Comparison of ENCODE assay signal across 7 cellular contexts in genomic region chr9:127972316-127972871, GRCh38. TPM values are rescaled to one million over a fixed set of nuclear protein-coding genes. Genes with fewer than 3 reads are reported as not detected.
DNase-seq lines count a peak whose midpoint lies in the region; ATAC-seq, FAIRE-seq and TF ChIP-seq lines count a peak whose summit lies in the region.

No MANE protein-coding gene starts in this region.

- ATAC-seq in GM12878 (no peak), lung (ENCODE audit: insufficient read depth, low FRiP score) (no peak), GM19395 (IDR thresholded peaks at IDR 0.05; ENCODE audit: unreplicated experiment) (no peak)

- H3K9ac ChIP-seq in OCI-LY1 (ENCODE audit: low read length) (peak overlapping the region; percentile 44; the same call in 1 of the 2 replicates), GM12878 (ENCODE audit: control insufficient read depth, insufficient read depth, low read length) (no peak overlapping the region)

- H3K4me1 ChIP-seq in OCI-LY1 (ENCODE audit: insufficient read depth, low read length, severe bottlenecking) (peaks cover 100% of the 10 kb centered on the region), GM12878 (ENCODE audit: control insufficient read depth, insufficient read depth, low read length) (peaks cover 61% of the 10 kb centered on the region), lung (ENCODE audit: control insufficient read depth in 2 of 2, insufficient read depth in 2 of 2, low read length in 2 of 2) (peaks cover 21 to 55% of the 10 kb centered on the region in 2 donors)

- H3K79me2 ChIP-seq in OCI-LY1 (ENCODE audit: insufficient read depth, low read length): peaks cover 65% of the 10 kb centered on the region
- H3K79me2 ChIP-seq in GM12878 (ENCODE audit: control insufficient read depth, insufficient read depth, low read length): peaks cover 57% of the 10 kb centered on the region

- H3K27me3 ChIP-seq in OCI-LY1 (ENCODE audit: insufficient read depth, low read length) (no peaks in the 10 kb centered on the region), GM12878 (replicated peaks in 1 of 2; ENCODE audit: control insufficient read depth in 2 of 2, insufficient read depth in 2 of 2, low read length in 1 of 2) (no peaks in the 10 kb centered on the region), lung (ENCODE audit: control insufficient read depth, insufficient read depth) (no peaks in the 10 kb centered on the region)

- no peak for TF ChIP-seq RAD21 in GM12878 (IDR thresholded peaks at IDR 0.05; ENCODE audit: insufficient read depth, low read depth, low read length)

- no peak for TF ChIP-seq CTCF in OCI-LY1 (IDR thresholded peaks at IDR 0.05; ENCODE audit: low read length)
- TF ChIP-seq CTCF in GM12878 (IDR thresholded peaks at IDR 0.05 in 2 of 3, conservative IDR thresholded peaks at IDR 0.05 in 1 of 3; ENCODE audit: control insufficient read depth in 2 of 3, extremely low read depth in 1 of 3, insufficient read depth in 1 of 3, low read depth in 3 of 3, low read length in 3 of 3): no peak
- TF ChIP-seq CTCF in lung (IDR thresholded peaks at IDR 0.05; ENCODE audit: control extremely low read depth, extremely low read depth): no peak

- H2AFZ ChIP-seq in OCI-LY1 (ENCODE audit: low read length) (no peak overlapping the region), GM12878 (ENCODE audit: control insufficient read depth, low read depth, low read length) (no peak overlapping the region)

- in situ Hi-C loops in GM12878 (cut with MboI): no loop called here

- H3K36me3 ChIP-seq in OCI-LY1 (ENCODE audit: insufficient read depth, low read length): peaks cover 16% of the 10 kb centered on the region
- peaks cover 3% of the 10 kb centered on the region in 2 experiments; a peak in 2 of 4 replicates for H3K36me3 ChIP-seq in GM12878 (ENCODE audit: control insufficient read depth in 2 of 2, insufficient read depth in 2 of 2, low read length in 1 of 2)
- no peaks in the 10 kb centered on the region for H3K36me3 ChIP-seq in lung (ENCODE audit: control insufficient read depth in 2 of 2, insufficient read depth in 2 of 2, low read length in 2 of 2)

- TF ChIP-seq POLR2A in GM12878 (IDR thresholded peaks at IDR 0.05; ENCODE audit: low read depth, low read length): no peak

- DNase-seq in GM12878 (ENCODE audit: low read depth, low spot score) (no peak), lung (ENCODE audit: low spot score) (no peak), superior temporal gyrus (ENCODE audit: extremely low spot score) (peak; percentile 81), NCI-H1694 (lab: John Stamatoyannopoulos, UW) (no peak), NCI-H446 treated with DMSO at 0.1 percent for 48 hours (lab: John Stamatoyannopoulos, UW) (no peak)

- H3K9me3 ChIP-seq in OCI-LY1 (ENCODE audit: low read length) (no peaks in the 10 kb centered on the region), GM12878 (replicated peaks; ENCODE audit: control insufficient read depth, insufficient read depth, low read length) (no peaks in the 10 kb centered on the region), lung (ENCODE audit: control insufficient read depth in 2 of 2, insufficient read depth in 1 of 2, low read length in 1 of 2) (no peaks in the 10 kb centered on the region)

- H4K20me1 ChIP-seq in OCI-LY1 (ENCODE audit: insufficient read depth, low read length) (no peaks in the 10 kb centered on the region), GM12878 (ENCODE audit: control insufficient read depth, insufficient read depth) (peaks cover 19% of the 10 kb centered on the region)

- SMC1A ChIA-PET in GM12878 (lab: Charles Lee; ENCODE audit: uncharacterized antibody, unreplicated experiment): interaction anchor here (4.2 kb wide), 1 partner anchor 60 kb away, joined by 24 read pairs; no protein-coding TSS in a partner anchor

- RAD21 ChIA-PET in GM12878 (lab: Charles Lee; ENCODE audit: unreplicated experiment): no interaction called here

- WGBS in GM12878 (ENCODE audit: insufficient coverage, insufficient replicate concordance, low lambda C conversion rate, missing lambda C conversion rate): 93% methylated on average over 10 of the region's 10 CpGs
- 80 to 88% methylated on average over 10 of the region's 10 CpGs for WGBS in lung, 2 donors

- H3K4me2 ChIP-seq in OCI-LY1 (ENCODE audit: low read length) (peak overlapping the region; percentile 90), GM12878 (ENCODE audit: control insufficient read depth, insufficient read depth) (peak overlapping the region; percentile 74)

- CTCF ChIA-PET in GM12878 (lab: Yijun Ruan, JAX): interaction anchor here (1.5 to 3.4 kb wide), 3 partner anchors 11 to 62 kb away, joined by 3 to 13 read pairs (median 12); no protein-coding TSS in a partner anchor

- no peaks in the 10 kb centered on the region for H3K9me2 ChIP-seq in OCI-LY1 (ENCODE audit: low read depth, low read length)

- no peak for TF ChIP-seq EP300 in GM12878 (IDR thresholded peaks at IDR 0.05; ENCODE audit: borderline replicate concordance in 1 of 2, control insufficient read depth in 1 of 2, low read depth in 2 of 2, low read length in 2 of 2)

- intact Hi-C loops in GM12878 (cut with micrococcal nuclease; ENCODE audit: unreplicated experiment): no loop called here

- BruUV-seq in GM12878 (replicated peaks; lab: Mats Ljungman, UMichigan): no TSS peak

- H3K27ac ChIP-seq in OCI-LY1 (ENCODE audit: low read depth, low read length, poor library complexity, severe bottlenecking): peak overlapping the region; percentile 90
- H3K27ac ChIP-seq in GM12878 (ENCODE audit: control insufficient read depth, insufficient read depth): peak overlapping the region; percentile 63
- H3K27ac ChIP-seq in lung (ENCODE audit: low read depth in 1 of 2, low read length in 1 of 2): peak overlapping the region; percentile 18 to 51

- FAIRE-seq in GM12878 (lab: Jason Lieb, UNC): no peak

- no peaks in the 10 kb centered on the region for H3F3A ChIP-seq in OCI-LY1 (ENCODE audit: insufficient read depth, low read length)

- POLR2A ChIA-PET in GM12878 (lab: Charles Lee): interaction anchor here (0.8 to 2.9 kb wide), 4 partner anchors 8 to 100 kb away, joined by 3 to 22 read pairs (median 4); partner anchors contain the start of gene EEIG1

- H3K4me3 ChIP-seq in OCI-LY1 (ENCODE audit: low read depth, low read length, poor library complexity, severe bottlenecking) (peak overlapping the region; percentile 83), GM12878 (no peak overlapping the region), lung (no peak overlapping the region)

RNA-seq across cellular contexts. Expression of gene EEIG1, which starts 8.4 kb away (rescaled TPM):
- total RNA-seq in GM12878 (2013; cell fraction: nucleolus; rRNA removed): 23.5 and 27.2 TPM in 2 replicates
- total RNA-seq in GM12878 (2014; rRNA removed) (7.4 TPM in 2 replicates), GM12878 (2014; rRNA removed; fragmentation: Illumina TruSeq; extraction: Trizol) (8.5 and 9.5 TPM in 2 replicates), GM12878 (2021) (69.7 and 75.9 TPM in 2 replicates), lung (10 to 100 TPM; 49.6 to 66.5 TPM)
- 116 TPM for polyA plus RNA-seq in GM12878 (2011; ENCODE audit: low read depth)
- polyA plus RNA-seq in GM12878 (2011; rRNA removed) (3.3 and 6.6 TPM in 2 replicates), GM12878 (2014; fragmentation: Illumina TruSeq; extraction: Trizol) (7.2 and 16.9 TPM in 2 replicates), GM12878 (2014; fragmentation: Nextera tagmentation; extraction: Ambion mirVana) (1 to 10 TPM; 1.2 to 2.7 TPM), GM12878 (2014; rRNA removed) (20.7 and 21.5 TPM in 2 replicates), GM12878 (2016; fragmentation: Nextera tagmentation; extraction: Ambion mirVana) (10 to 100 TPM in 1 of 2 experiments, 1 to 10 TPM in 1; 8.5 to 12.9 TPM), lung (10 to 100 TPM; 13.4 to 15.8 TPM)
- polyA plus RNA-seq in GM12878 (2011; cell fraction: cytosol; rRNA removed): 10.5 and 12.0 TPM in 2 replicates
- polyA plus RNA-seq in GM12878 (2011; cell fraction: nucleus; rRNA removed): 13.2 and 14.7 TPM in 2 replicates
- 61.5 and 83.9 TPM in 2 replicates for polyA plus RNA-seq in GM12878 (2012)
- 2.9 and 6.1 TPM in 2 replicates for polyA minus RNA-seq in GM12878 (2011; rRNA and poly(A)+ RNA removed)
- 4.0 and 8.6 TPM in 2 replicates for polyA minus RNA-seq in GM12878 (2011; cell fraction: cytosol; rRNA and poly(A)+ RNA removed)
- 2.8 and 6.3 TPM in 2 replicates for polyA minus RNA-seq in GM12878 (2011; cell fraction: nucleus; rRNA and poly(A)+ RNA removed)

RNA-seq across cellular contexts. Expression of gene DPM2, which starts 34.7 kb away (rescaled TPM):
- 35.0 and 35.4 TPM in 2 replicates for total RNA-seq in GM12878 (2013; cell fraction: nucleolus; rRNA removed)
- 36.3 and 40.3 TPM in 2 replicates for total RNA-seq in GM12878 (2014; rRNA removed)
- total RNA-seq in GM12878 (2014; rRNA removed; fragmentation: Illumina TruSeq; extraction: Trizol): 30.6 and 31.7 TPM in 2 replicates
- total RNA-seq in GM12878 (2021): 40.7 and 44.0 TPM in 2 replicates
- polyA plus RNA-seq in GM12878 (2011; ENCODE audit: low read depth): 17.4 TPM
- polyA plus RNA-seq in GM12878 (2011; rRNA removed): 25.8 and 49.2 TPM in 2 replicates
- polyA plus RNA-seq in GM12878 (2011; cell fraction: cytosol; rRNA removed): 73.3 and 82.9 TPM in 2 replicates
- 54.9 and 64.6 TPM in 2 replicates for polyA plus RNA-seq in GM12878 (2011; cell fraction: nucleus; rRNA removed)
- polyA plus RNA-seq in GM12878 (2012): 30.5 and 35.8 TPM in 2 replicates
- 24.3 and 45.4 TPM in 2 replicates for polyA plus RNA-seq in GM12878 (2014; fragmentation: Illumina TruSeq; extraction: Trizol)
- 10 to 100 TPM; 22.7 to 24.2 TPM for polyA plus RNA-seq in GM12878 (2014; fragmentation: Nextera tagmentation; extraction: Ambion mirVana)
- 54.3 and 56.5 TPM in 2 replicates for polyA plus RNA-seq in GM12878 (2014; rRNA removed)
- polyA plus RNA-seq in GM12878 (2016; fragmentation: Nextera tagmentation; extraction: Ambion mirVana): 10 to 100 TPM; 76.7 to 77.9 TPM
- 39.4 and 64.4 TPM in 2 replicates for polyA minus RNA-seq in GM12878 (2011; rRNA and poly(A)+ RNA removed)
- polyA minus RNA-seq in GM12878 (2011; cell fraction: cytosol; rRNA and poly(A)+ RNA removed): 27.0 and 30.2 TPM in 2 replicates
- 38.0 and 63.1 TPM in 2 replicates for polyA minus RNA-seq in GM12878 (2011; cell fraction: nucleus; rRNA and poly(A)+ RNA removed)
- total RNA-seq in lung: 10 to 100 TPM; 20.5 to 51.3 TPM
- 10 to 100 TPM; 50.8 to 51.1 TPM for polyA plus RNA-seq in lung

RNA-seq across cellular contexts. Expression of gene PIP5KL1, which starts 41.8 kb away (rescaled TPM):
- 1.9 and 2.0 TPM in 2 replicates for total RNA-seq in GM12878 (2013; cell fraction: nucleolus; rRNA removed)
- 0.40 TPM in 1 of 2 replicates, not detected in the other for total RNA-seq in GM12878 (2014; rRNA removed)
- total RNA-seq in GM12878 (2014; rRNA removed; fragmentation: Illumina TruSeq; extraction: Trizol): 0.14 and 0.22 TPM in 2 replicates
- 0.32 and 0.64 TPM in 2 replicates for total RNA-seq in GM12878 (2021)
- polyA plus RNA-seq in GM12878 (2011; ENCODE audit: low read depth): 0.41 TPM
- polyA plus RNA-seq in GM12878 (2011; rRNA removed): 0.12 and 0.50 TPM in 2 replicates
- 0.34 and 0.52 TPM in 2 replicates for polyA plus RNA-seq in GM12878 (2011; cell fraction: cytosol; rRNA removed)
- 2.2 and 3.0 TPM in 2 replicates for polyA plus RNA-seq in GM12878 (2011; cell fraction: nucleus; rRNA removed)
- 0.60 and 1.1 TPM in 2 replicates for polyA plus RNA-seq in GM12878 (2012)
- polyA plus RNA-seq in GM12878 (2014; fragmentation: Illumina TruSeq; extraction: Trizol): 0.04 TPM in 1 of 2 replicates, not detected in the other
- not detected for polyA plus RNA-seq in GM12878 (2014; fragmentation: Nextera tagmentation; extraction: Ambion mirVana)
- 0.55 and 0.67 TPM in 2 replicates for polyA plus RNA-seq in GM12878 (2014; rRNA removed)
- under 1 TPM; 0.11 to 0.47 TPM for polyA plus RNA-seq in GM12878 (2016; fragmentation: Nextera tagmentation; extraction: Ambion mirVana)
- 0.10 TPM in 1 of 2 replicates, not detected in the other for polyA minus RNA-seq in GM12878 (2011; rRNA and poly(A)+ RNA removed)
- polyA minus RNA-seq in GM12878 (2011; cell fraction: cytosol; rRNA and poly(A)+ RNA removed): not detected in 2 replicates
- polyA minus RNA-seq in GM12878 (2011; cell fraction: nucleus; rRNA and poly(A)+ RNA removed): 0.57 and 0.85 TPM in 2 replicates
- 1 to 10 TPM; 4.9 to 9.0 TPM for total RNA-seq in lung
- polyA plus RNA-seq in lung: 1 to 10 TPM; 2.0 to 4.9 TPM

RNA-seq across cellular contexts. Expression of gene ST6GALNAC4, which starts 55.6 kb away (rescaled TPM):
- total RNA-seq in GM12878 (2013; cell fraction: nucleolus; rRNA removed): 98.4 and 112 TPM in 2 replicates
- total RNA-seq in GM12878 (2014; rRNA removed) (48.3 and 57.4 TPM in 2 replicates), GM12878 (2014; rRNA removed; fragmentation: Illumina TruSeq; extraction: Trizol) (20.7 and 23.7 TPM in 2 replicates), GM12878 (2021) (56.1 and 64.1 TPM in 2 replicates), lung (10 to 100 TPM; 42.7 to 96.2 TPM)
- polyA plus RNA-seq in GM12878 (2011; ENCODE audit: low read depth): 11.8 TPM
- polyA plus RNA-seq in GM12878 (2011; rRNA removed) (6.9 and 16.4 TPM in 2 replicates), GM12878 (2014; fragmentation: Illumina TruSeq; extraction: Trizol) (3.0 and 13.5 TPM in 2 replicates), GM12878 (2014; fragmentation: Nextera tagmentation; extraction: Ambion mirVana) (1 to 10 TPM; 4.2 to 6.6 TPM), GM12878 (2014; rRNA removed) (63.2 and 68.1 TPM in 2 replicates), GM12878 (2016; fragmentation: Nextera tagmentation; extraction: Ambion mirVana) (10 to 100 TPM; 46.7 to 49.9 TPM), lung (10 to 100 TPM; 24.6 to 67.3 TPM)
- polyA plus RNA-seq in GM12878 (2011; cell fraction: cytosol; rRNA removed): 38.1 and 52.2 TPM in 2 replicates
- 59.2 and 59.5 TPM in 2 replicates for polyA plus RNA-seq in GM12878 (2011; cell fraction: nucleus; rRNA removed)
- 40.4 and 47.8 TPM in 2 replicates for polyA plus RNA-seq in GM12878 (2012)
- 23.9 and 54.0 TPM in 2 replicates for polyA minus RNA-seq in GM12878 (2011; rRNA and poly(A)+ RNA removed)
- 25.1 and 31.3 TPM in 2 replicates for polyA minus RNA-seq in GM12878 (2011; cell fraction: cytosol; rRNA and poly(A)+ RNA removed)
- polyA minus RNA-seq in GM12878 (2011; cell fraction: nucleus; rRNA and poly(A)+ RNA removed): 27.2 and 51.5 TPM in 2 replicates

Comparison
In these comparisons a context has a peak if more than half of its experiments do, and no peak if none do; other contexts are left out.
1. H3K27ac ChIP-seq: peak in every context shown above with its lines; median percentile 90 in OCI-LY1; 63 in GM12878; 34 in lung.